ENCODE assay signal across 1 cellular context in genomic region chr15:82850242-82850591, GRCh38.
TF ChIP-seq lines count a peak whose summit lies in the region.

No MANE protein-coding gene starts in this region.

TF ChIP-seq in endothelial cell of umbilical vein, 7 proteins besides CTCF, POLR2A, EP300 and RAD21 (continued from another document):
- no peak for TF ChIP-seq MAX (IDR thresholded peaks at IDR 0.05; ENCODE audit: insufficient read depth, insufficient read length)
- no peak for TF ChIP-seq MYC (IDR thresholded peaks at IDR 0.05; ENCODE audit: low read depth, low read length)
- no peak for TF ChIP-seq FOS (IDR thresholded peaks at IDR 0.05; ENCODE audit: borderline replicate concordance, insufficient read depth, low read length)
- no peak for TF ChIP-seq EZH2 (IDR thresholded peaks at IDR 0.05; ENCODE audit: borderline replicate concordance, low read depth, low read length, severe bottlenecking)
